ENCODE assay signal across 19 cellular contexts in genomic region chr1:76040327-76040868, GRCh38. TPM values are rescaled to one million over a fixed set of nuclear protein-coding genes. Genes with fewer than 3 reads are reported as not detected.
DNase-seq lines count a peak whose midpoint lies in the region; ATAC-seq and TF ChIP-seq lines count a peak whose summit lies in the region.
"Had no signal": no experiment of that assay in that cellular context is flagged by ENCODE, and none has a peak within 500 bp of the region (broad histone marks: within the 10 kb centered on the region; RNA-seq: fewer than 3 reads in every experiment).

No MANE protein-coding gene starts in this region.

- no peaks in the 10 kb centered on the region for H3K36me3 ChIP-seq in A673 (ENCODE audit: insufficient read depth, low read length, poor library complexity, severe bottlenecking)
- no peaks in the 10 kb centered on the region for H3K36me3 ChIP-seq in neuron (ENCODE audit: insufficient read depth, low read length)
- H3K36me3 ChIP-seq: tibial nerve had no signal

- CTCF ChIA-PET in A673 (lab: Charles Lee): no interaction called here

- DNase-seq in A673 (ENCODE audit: low spot score) (peak; percentile 6), NCI-H2107 (lab: John Stamatoyannopoulos, UW) (peak; percentile 65), fibroblast of pulmonary artery (ENCODE audit: low read depth) (peak; percentile 33), NCI-H446 treated with DMSO at 0.1 percent for 48 hours (lab: John Stamatoyannopoulos, UW) (no peak), HK-2 (ENCODE audit: unreplicated experiment) (no peak)
- DNase-seq in activated CD4-positive, alpha-beta T cell treated with anti-CD3 and anti-CD28 coated beads for 1 hour: no peak
- DNase-seq: ACHN; amniotic stem cell; CD4-positive, CD25-positive, alpha-beta regulatory T cell; DMS79 treated with DMSO at 0.1 percent for 48 hours; Karpas-422; NCI-H1092; NCI-H510A treated with DMSO at 0.1 percent for 48 hours; Right ventricle myocardium superior; T-helper 17 cell had no signal

- no peaks in the 10 kb centered on the region for H3K9me3 ChIP-seq in A673 (ENCODE audit: low read depth, low read length, poor library complexity, severe bottlenecking)
- no peaks in the 10 kb centered on the region for H3K9me3 ChIP-seq in neuron (ENCODE audit: low read length)
- H3K9me3 ChIP-seq: tibial nerve had no signal

- intact Hi-C loops in A673 (cut with micrococcal nuclease; ENCODE audit: unreplicated experiment): no loop called here

- no peak for ATAC-seq in GM19023 (IDR thresholded peaks at IDR 0.05; ENCODE audit: unreplicated experiment)
- ATAC-seq: stimulated activated effector memory CD8-positive, alpha-beta T cell treated with anti-CD3 and anti-CD28 coated beads, Interleukin-12 subunit alpha, Interleukin-12 subunit beta, amount 100 ng/mL, for 72 hours; T-helper 17 cell had no signal

- no TSS peak for BruUV-seq in A673 (replicated peaks; lab: Mats Ljungman, UMichigan)

- no peaks in the 10 kb centered on the region for H3K4me1 ChIP-seq in A673 (ENCODE audit: insufficient read depth, low read length, poor library complexity, severe bottlenecking)
- H3K4me1 ChIP-seq in neuron (ENCODE audit: insufficient read depth, low read length): peaks cover 18% of the 10 kb centered on the region
- H3K4me1 ChIP-seq: tibial nerve had no signal

- TF ChIP-seq CTCF in A673 (conservative IDR thresholded peaks at IDR 0.05; ENCODE audit: low read depth, low read length) (no peak), fibroblast of pulmonary artery (IDR thresholded peaks at IDR 0.05; ENCODE audit: low read length, missing control alignments) (no peak)

- H3K27me3 ChIP-seq in A673 (replicated peaks; ENCODE audit: insufficient read depth, low read depth, low read length, poor library complexity) (no peaks in the 10 kb centered on the region), neuron (ENCODE audit: insufficient read depth, low read length) (no peaks in the 10 kb centered on the region)
- H3K27me3 ChIP-seq: tibial nerve had no signal

- peak overlapping the region; percentile 53 for H2AFZ ChIP-seq in neuron (ENCODE audit: low read depth, low read length)

- H3K4me3 ChIP-seq in A673 (ENCODE audit: low read depth, low read length, poor library complexity, severe bottlenecking): no peak overlapping the region
- no peak overlapping the region for H3K4me3 ChIP-seq in fibroblast of pulmonary artery (replicated peaks; ENCODE audit: low read depth, low read length)
- H3K4me3 ChIP-seq in neuron (ENCODE audit: low read length): no peak overlapping the region
- H3K4me3 ChIP-seq: tibial nerve had no signal

- no peak overlapping the region for H3K27ac ChIP-seq in A673 (ENCODE audit: low read depth, low read length, poor library complexity, severe bottlenecking)
- H3K27ac ChIP-seq: tibial nerve had no signal

- POLR2A ChIA-PET in A673 (lab: Charles Lee; ENCODE audit: low non-redundant PET): no interaction called here

RNA-seq across cellular contexts. Expression of gene ST6GALNAC3, which starts 34.1 kb away (rescaled TPM):
- total RNA-seq in A673 (2021): 0.74 and 1.2 TPM in 2 replicates

Comparison
In these comparisons a context has a peak if more than half of its experiments do, and no peak if none do; other contexts are left out.
1. DNase-seq: peak in A673 (single experiment), NCI-H2107 (single experiment) and fibroblast of pulmonary artery (single experiment); none in activated CD4-positive, alpha-beta T cell treated with anti-CD3 and anti-CD28 coated beads for 1 hour (single experiment), NCI-H446 treated with DMSO at 0.1 percent for 48 hours (single experiment) and HK-2 (single experiment).